ENCODE assay signal across 11 cellular contexts in the genomic region with DNA sequence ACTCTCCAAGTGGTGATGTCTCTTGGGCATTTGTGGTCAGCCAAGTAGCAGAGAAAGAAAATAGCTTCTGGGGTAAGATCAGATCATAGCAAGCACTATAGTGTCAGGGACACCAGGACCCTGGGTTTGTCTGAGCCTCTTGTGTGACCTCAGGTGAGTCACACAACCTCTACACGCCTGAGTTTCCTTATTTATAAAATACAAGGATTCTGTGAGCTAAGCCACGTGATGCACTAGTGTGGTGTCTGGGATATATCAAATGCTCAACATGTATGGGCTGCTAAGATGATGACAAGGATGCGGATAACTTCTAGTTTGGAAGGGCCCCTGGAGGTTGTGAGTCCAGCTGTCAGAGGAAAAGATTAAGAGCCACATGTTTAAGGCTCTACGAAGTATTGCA. TPM values are rescaled to one million over a fixed set of nuclear protein-coding genes. Genes with fewer than 3 reads are reported as not detected.
A peak's percentile ranks its signal among the peaks of the same experiment; 100 is the strongest.
DNase-seq lines count a peak whose midpoint lies in the region; ATAC-seq, FAIRE-seq and TF ChIP-seq lines count a peak whose summit lies in the region.
"Had no signal": no experiment of that assay in that cellular context is flagged by ENCODE, and none has a peak within 500 bp of the region (broad histone marks: within the 10 kb centered on the region; RNA-seq: fewer than 3 reads in every experiment).

No MANE protein-coding gene starts in this region.

- H2AFZ ChIP-seq in mammary epithelial cell (ENCODE audit: low read depth, low read length), result no peak overlapping the region
- H2AFZ ChIP-seq in endothelial cell of umbilical vein (ENCODE audit: low read depth, low read length), result no peak overlapping the region

- DNase-seq in breast epithelium (ENCODE audit: low spot score in 2 of 2) (no peak), mammary epithelial cell (no peak), endothelial cell of umbilical vein (ENCODE audit: low read depth, low spot score) (peak; percentile 25), mucosa of descending colon (no peak), urothelium cell line (ENCODE audit: low spot score) (peak; percentile 59), NCI-H1930 (lab: John Stamatoyannopoulos, UW) (no peak)
- no peak for DNase-seq in natural killer cell treated with Interleukin-12 subunit alpha and Interleukin-12 subunit beta and Interleukin-15 and Interleukin-18, amount 100 ng/mL, for 72 hours (ENCODE audit: low spot score)
- DNase-seq: NCI-H1105 treated with DMSO at 0.1 percent for 48 hours had no signal

- H3K79me2 ChIP-seq in mammary epithelial cell (ENCODE audit: insufficient read depth, low read length), result no peaks in the 10 kb centered on the region
- no peaks in the 10 kb centered on the region for H3K79me2 ChIP-seq in endothelial cell of umbilical vein (ENCODE audit: control insufficient read depth, insufficient read depth, low read length)

- no peak for TF ChIP-seq POLR2A in breast epithelium (IDR thresholded peaks at IDR 0.05)
- no peak for TF ChIP-seq POLR2A in endothelial cell of umbilical vein (IDR thresholded peaks at IDR 0.05; ENCODE audit: low read depth, low read length)

- H3K4me1 ChIP-seq in breast epithelium, result peaks cover 0 to 5% of the 10 kb centered on the region in 2 donors
- peaks cover 6% of the 10 kb centered on the region for H3K4me1 ChIP-seq in mammary epithelial cell (ENCODE audit: insufficient read depth, low read length)
- H3K4me1 ChIP-seq in endothelial cell of umbilical vein (ENCODE audit: control insufficient read depth, extremely low read depth, insufficient read depth, low read length), result peaks cover 15% of the 10 kb centered on the region
- no peaks in the 10 kb centered on the region for H3K4me1 ChIP-seq in mucosa of descending colon (ENCODE audit: low read depth)

- no peaks in the 10 kb centered on the region for H3K4me1 Mint-ChIP-seq in natural killer cell treated with Interleukin-12 subunit alpha and Interleukin-12 subunit beta and Interleukin-15 and Interleukin-18, amount 100 ng/mL, for 72 hours (ENCODE audit: low read depth in 2 of 2)
- H3K4me1 Mint-ChIP-seq: activated naive CD4-positive, alpha-beta T cell treated with anti-CD3 and anti-CD28 coated beads, Interleukin-2, amount 50 U/mL, for 24 hours had no signal

- H3K27ac ChIP-seq in breast epithelium (peak overlapping the region; percentile 85 to 92), mammary epithelial cell (ENCODE audit: insufficient read depth, low read depth, low read length) (no peak overlapping the region), endothelial cell of umbilical vein (ENCODE audit: insufficient read depth, low read depth, low read length) (no peak overlapping the region)

- H3K27me3 Mint-ChIP-seq in natural killer cell treated with Interleukin-12 subunit alpha and Interleukin-12 subunit beta and Interleukin-15 and Interleukin-18, amount 100 ng/mL, for 72 hours, result peaks cover 0 to 3% of the 10 kb centered on the region in 2 donors
- H3K27me3 Mint-ChIP-seq: activated naive CD4-positive, alpha-beta T cell treated with anti-CD3 and anti-CD28 coated beads, Interleukin-2, amount 50 U/mL, for 24 hours had no signal

- dilution Hi-C loops in mammary epithelial cell (cut with HindIII; ENCODE audit: low sequenced_read_pairs), result loop anchor here (5.0 kb wide), 1 partner anchor 47 kb away; no protein-coding TSS in a partner anchor
- dilution Hi-C loops in endothelial cell of umbilical vein (cut with MboI; ENCODE audit: extremely low pct_ligation_motif_present, low sequenced_read_pairs), result no loop called here

- no peaks in the 10 kb centered on the region for H3K27me3 ChIP-seq in breast epithelium
- H3K27me3 ChIP-seq in mammary epithelial cell (ENCODE audit: insufficient read depth, low read length), result no peaks in the 10 kb centered on the region
- no peaks in the 10 kb centered on the region for H3K27me3 ChIP-seq in endothelial cell of umbilical vein (ENCODE audit: control insufficient read depth in 2 of 2, insufficient read depth in 2 of 2, low read length in 2 of 2)

- no peak overlapping the region for H3K4me3 Mint-ChIP-seq in natural killer cell treated with Interleukin-12 subunit alpha and Interleukin-12 subunit beta and Interleukin-15 and Interleukin-18, amount 100 ng/mL, for 72 hours
- H3K4me3 Mint-ChIP-seq: activated naive CD4-positive, alpha-beta T cell treated with anti-CD3 and anti-CD28 coated beads, Interleukin-2, amount 50 U/mL, for 24 hours had no signal

- TF ChIP-seq CTCF in breast epithelium (IDR thresholded peaks at IDR 0.05), result no peak
- no peak for TF ChIP-seq CTCF in mammary epithelial cell (conservative IDR thresholded peaks at IDR 0.05 in 1 of 2, IDR thresholded peaks at IDR 0.05 in 1 of 2; ENCODE audit: extremely low read depth in 1 of 2, insufficient read depth in 1 of 2, low read depth in 1 of 2, low read length in 2 of 2)
- TF ChIP-seq CTCF in endothelial cell of umbilical vein (IDR thresholded peaks at IDR 0.05; ENCODE audit: extremely low read depth in 1 of 2, insufficient read depth in 1 of 2, low read depth in 1 of 2, low read length in 2 of 2), result no peak
- no peak for TF ChIP-seq CTCF in mucosa of descending colon (IDR thresholded peaks at IDR 0.05)

- no peak overlapping the region for H3K9ac ChIP-seq in mammary epithelial cell (ENCODE audit: insufficient read depth, low read length)
- no peak overlapping the region for H3K9ac ChIP-seq in endothelial cell of umbilical vein (replicated peaks; ENCODE audit: extremely low read depth, insufficient read depth, low read length)

- BruUV-seq in mammary epithelial cell (replicated peaks; lab: Mats Ljungman, UMichigan), result no TSS peak
- no TSS peak for BruUV-seq in endothelial cell of umbilical vein (replicated peaks; lab: Mats Ljungman, UMichigan)

- in situ Hi-C loops in mammary epithelial cell (cut with MboI; ENCODE audit: low sequenced_read_pairs in 2 of 2), result no loop called here

- POLR2A ChIA-PET in endothelial cell of umbilical vein (lab: Charles Lee), result interaction anchor here (0.9 to 1.4 kb wide), 2 partner anchors 9 to 50 kb away, joined by 4 to 5 read pairs; partner anchors contain the start of gene HNRNPR

- H3K36me3 ChIP-seq in breast epithelium, result no peaks in the 10 kb centered on the region
- no peaks in the 10 kb centered on the region for H3K36me3 ChIP-seq in mammary epithelial cell (ENCODE audit: insufficient read depth, low read length)
- H3K36me3 ChIP-seq in endothelial cell of umbilical vein (ENCODE audit: control insufficient read depth in 2 of 2, extremely low read depth in 1 of 2, insufficient read depth in 2 of 2, low read length in 2 of 2), result no peaks in the 10 kb centered on the region
- H3K36me3 ChIP-seq in mucosa of descending colon (ENCODE audit: low read depth), result peaks cover 2% of the 10 kb centered on the region

- no peaks in the 10 kb centered on the region for H3K9me3 Mint-ChIP-seq in natural killer cell treated with Interleukin-12 subunit alpha and Interleukin-12 subunit beta and Interleukin-15 and Interleukin-18, amount 100 ng/mL, for 72 hours
- H3K9me3 Mint-ChIP-seq: activated naive CD4-positive, alpha-beta T cell treated with anti-CD3 and anti-CD28 coated beads, Interleukin-2, amount 50 U/mL, for 24 hours had no signal

- peak; percentile 63 for FAIRE-seq in endothelial cell of umbilical vein (lab: Jason Lieb, UNC)
- no peak for FAIRE-seq in urothelium cell line (lab: Jason Lieb, UNC)
- FAIRE-seq: A204.1 had no signal

- H4K20me1 ChIP-seq in mammary epithelial cell (ENCODE audit: insufficient read depth, low read length) (no peaks in the 10 kb centered on the region), endothelial cell of umbilical vein (replicated peaks; ENCODE audit: control insufficient read depth, extremely low read depth, insufficient read depth, low read length) (no peaks in the 10 kb centered on the region)

- H3K9me3 ChIP-seq in breast epithelium (no peaks in the 10 kb centered on the region), mammary epithelial cell (replicated peaks; ENCODE audit: insufficient read depth, low read length) (no peaks in the 10 kb centered on the region), endothelial cell of umbilical vein (replicated peaks; ENCODE audit: control insufficient read depth, insufficient read depth, low read length) (no peaks in the 10 kb centered on the region), mucosa of descending colon (no peaks in the 10 kb centered on the region)

- H3K4me3 ChIP-seq in breast epithelium (no peak overlapping the region), mammary epithelial cell (replicated peaks in 1 of 3; ENCODE audit: insufficient read depth in 1 of 3, low read depth in 2 of 3, low read length in 3 of 3) (no peak overlapping the region), endothelial cell of umbilical vein (replicated peaks in 1 of 3; ENCODE audit: insufficient read depth in 1 of 3, low read depth in 1 of 3, low read length in 3 of 3) (no peak overlapping the region), mucosa of descending colon (no peak overlapping the region)

- no peaks in the 10 kb centered on the region for H3K36me3 Mint-ChIP-seq in natural killer cell treated with Interleukin-12 subunit alpha and Interleukin-12 subunit beta and Interleukin-15 and Interleukin-18, amount 100 ng/mL, for 72 hours

- H3K4me2 ChIP-seq in mammary epithelial cell (ENCODE audit: insufficient read depth, low read depth, low read length) (no peak overlapping the region), endothelial cell of umbilical vein (ENCODE audit: insufficient read depth, low read length) (no peak overlapping the region)

- 89% methylated on average over 4 of the region's 4 CpGs for WGBS in mammary epithelial cell (ENCODE audit: low coverage, missing lambda C conversion rate)

- H3K27ac Mint-ChIP-seq in natural killer cell treated with Interleukin-12 subunit alpha and Interleukin-12 subunit beta and Interleukin-15 and Interleukin-18, amount 100 ng/mL, for 72 hours, result no peak overlapping the region
- H3K27ac Mint-ChIP-seq: activated naive CD4-positive, alpha-beta T cell treated with anti-CD3 and anti-CD28 coated beads, Interleukin-2, amount 50 U/mL, for 24 hours had no signal

- ATAC-seq in mucosa of descending colon, result peak; percentile 8
- no peak for ATAC-seq in HG03097 (IDR thresholded peaks at IDR 0.05; ENCODE audit: low FRiP score, unreplicated experiment)
- no peak for ATAC-seq in natural killer cell treated with Interleukin-12 subunit alpha and Interleukin-12 subunit beta and Interleukin-15 and Interleukin-18, amount 100 ng/mL, for 72 hours

- CTCF ChIA-PET in mammary epithelial cell (lab: Charles Lee; ENCODE audit: low non-redundant PET) (interaction anchor here (0.6 kb wide), 1 partner anchor 9 kb away, joined by 6 read pairs; no protein-coding TSS in a partner anchor), endothelial cell of umbilical vein (lab: Charles Lee) (interaction anchor here (0.8 to 2.4 kb wide), 7 partner anchors 9 to 103 kb away, joined by 3 to 30 read pairs (median 4); partner anchors contain the start of genes HNRNPR and ZNF436)

- intact Hi-C loops in breast epithelium (cut with DNase I; ENCODE audit: low total_unique reads), result no loop called here
- intact Hi-C loops in mammary epithelial cell (cut with micrococcal nuclease), result no loop called here
- intact Hi-C loops in endothelial cell of umbilical vein (cut with micrococcal nuclease), result loop anchor here (1.0 kb wide), 1 partner anchor 10 kb away; no protein-coding TSS in a partner anchor
- intact Hi-C loops in mucosa of descending colon (cut with DNase I, micrococcal nuclease), result no loop called here

- H3K9me1 ChIP-seq in endothelial cell of umbilical vein (replicated peaks; ENCODE audit: control insufficient read depth, extremely low read depth, insufficient read depth, low read length), result no peaks in the 10 kb centered on the region

RNA-seq across cellular contexts. Expression of gene ZNF436, which starts 24.5 kb away (rescaled TPM):
- total RNA-seq in breast epithelium, result 10 to 100 TPM; 19.5 to 36.6 (median 23.9) TPM
- 10 to 100 TPM; 12.4 to 24.8 TPM for total RNA-seq in mammary epithelial cell
- 6.3 TPM for polyA plus RNA-seq in mammary epithelial cell
- 19.7 TPM for polyA minus RNA-seq in mammary epithelial cell
- total RNA-seq in endothelial cell of umbilical vein, result 12.5 and 14.0 TPM in 2 replicates
- polyA plus RNA-seq in endothelial cell of umbilical vein, result 5.7 and 6.5 TPM in 2 replicates
- 5.6 and 5.7 TPM in 2 replicates for polyA plus RNA-seq in endothelial cell of umbilical vein (2011; cell fraction: cytosol; rRNA removed)
- polyA plus RNA-seq in endothelial cell of umbilical vein (2011; cell fraction: nucleus; rRNA removed), result 14.6 and 20.2 TPM in 2 replicates
- 6.7 and 8.1 TPM in 2 replicates for polyA plus RNA-seq in endothelial cell of umbilical vein (2012)
- polyA minus RNA-seq in endothelial cell of umbilical vein, result 15.5 and 17.6 TPM in 2 replicates
- 4.8 TPM for polyA minus RNA-seq in endothelial cell of umbilical vein (2011; cell fraction: cytosol; rRNA and poly(A)+ RNA removed)
- polyA minus RNA-seq in endothelial cell of umbilical vein (2011; cell fraction: nucleus; rRNA and poly(A)+ RNA removed), result 11.1 and 18.8 TPM in 2 replicates
- 10 to 100 TPM; 10.1 to 15.2 (median 11.4) TPM for total RNA-seq in mucosa of descending colon
- 1 to 10 TPM; 4.7 to 6.3 TPM for total RNA-seq in natural killer cell treated with Interleukin-12 subunit alpha and Interleukin-12 subunit beta and Interleukin-15 and Interleukin-18, amount 100 ng/mL, for 72 hours

RNA-seq across cellular contexts. Expression of gene TCEA3, which starts 30.4 kb away (rescaled TPM):
- total RNA-seq in breast epithelium (10 to 100 TPM in 2 of 3 donors, 1 to 10 TPM in 1; 8.5 to 38.0 (median 31.2) TPM), mammary epithelial cell (1 to 10 TPM in 1 of 2 donors, under 1 TPM in 1; 0.24 to 1.5 TPM), endothelial cell of umbilical vein (3.4 and 3.7 TPM in 2 replicates), mucosa of descending colon (100 to 1,000 TPM in 2 of 3 donors, 10 to 100 TPM in 1; 95.7 to 200 (median 125) TPM)
- polyA plus RNA-seq in mammary epithelial cell (0.56 TPM), endothelial cell of umbilical vein (0.75 and 1.5 TPM in 2 replicates)
- polyA minus RNA-seq in mammary epithelial cell (not detected), endothelial cell of umbilical vein (0.62 and 1.6 TPM in 2 replicates)
- 1.7 and 2.2 TPM in 2 replicates for polyA plus RNA-seq in endothelial cell of umbilical vein (2011; cell fraction: cytosol; rRNA removed)
- 2.5 and 3.0 TPM in 2 replicates for polyA plus RNA-seq in endothelial cell of umbilical vein (2011; cell fraction: nucleus; rRNA removed)
- 2.7 and 4.1 TPM in 2 replicates for polyA plus RNA-seq in endothelial cell of umbilical vein (2012)
- polyA minus RNA-seq in endothelial cell of umbilical vein (2011; cell fraction: cytosol; rRNA and poly(A)+ RNA removed), result 1.8 TPM
- 0.87 and 0.96 TPM in 2 replicates for polyA minus RNA-seq in endothelial cell of umbilical vein (2011; cell fraction: nucleus; rRNA and poly(A)+ RNA removed)
- under 1 TPM in 1 of 2 donors, not detected in 1; 0.31 TPM for total RNA-seq in natural killer cell treated with Interleukin-12 subunit alpha and Interleukin-12 subunit beta and Interleukin-15 and Interleukin-18, amount 100 ng/mL, for 72 hours

RNA-seq across cellular contexts. Expression of gene HNRNPR, which starts 50.1 kb away (rescaled TPM):
- total RNA-seq in breast epithelium (100 to 1,000 TPM in 2 of 3 donors, 10 to 100 TPM in 1; 56.6 to 114 (median 109) TPM), mammary epithelial cell (100 to 1,000 TPM in 1 of 2 donors, 10 to 100 TPM in 1; 35.2 to 133 TPM), endothelial cell of umbilical vein (165 and 171 TPM in 2 replicates), mucosa of descending colon (100 to 1,000 TPM in 1 of 3 donors, 10 to 100 TPM in 2; 84.0 to 108 (median 96.6) TPM)
- polyA plus RNA-seq in mammary epithelial cell (98.1 TPM), endothelial cell of umbilical vein (67.6 and 111 TPM in 2 replicates)
- polyA minus RNA-seq in mammary epithelial cell (122 TPM), endothelial cell of umbilical vein (137 and 153 TPM in 2 replicates)
- 112 and 114 TPM in 2 replicates for polyA plus RNA-seq in endothelial cell of umbilical vein (2011; cell fraction: cytosol; rRNA removed)
- polyA plus RNA-seq in endothelial cell of umbilical vein (2011; cell fraction: nucleus; rRNA removed), result 62.0 and 118 TPM in 2 replicates
- 120 and 179 TPM in 2 replicates for polyA plus RNA-seq in endothelial cell of umbilical vein (2012)
- 92.5 TPM for polyA minus RNA-seq in endothelial cell of umbilical vein (2011; cell fraction: cytosol; rRNA and poly(A)+ RNA removed)
- 84.0 and 91.4 TPM in 2 replicates for polyA minus RNA-seq in endothelial cell of umbilical vein (2011; cell fraction: nucleus; rRNA and poly(A)+ RNA removed)
- 100 to 1,000 TPM; 188 to 205 TPM for total RNA-seq in natural killer cell treated with Interleukin-12 subunit alpha and Interleukin-12 subunit beta and Interleukin-15 and Interleukin-18, amount 100 ng/mL, for 72 hours

Comparison
In these comparisons a context has a peak if more than half of its experiments do, and no peak if none do; other contexts are left out.
1. H3K27ac ChIP-seq: peak in breast epithelium (2 of 2); none in mammary epithelial cell (single experiment) and endothelial cell of umbilical vein (single experiment).
2. DNase-seq: peak in endothelial cell of umbilical vein (single experiment) and urothelium cell line (single experiment); none in breast epithelium (0 of 2), mammary epithelial cell (single experiment), mucosa of descending colon (0 of 3), natural killer cell treated with Interleukin-12 subunit alpha and Interleukin-12 subunit beta and Interleukin-15 and Interleukin-18, amount 100 ng/mL, for 72 hours (single experiment) and NCI-H1930 (0 of 2).